9 cellular contexts compared by ENCODE assay signal in genomic region chr5:76582252-76583162, GRCh38. TPM values are rescaled to one million over a fixed set of nuclear protein-coding genes. Genes with fewer than 3 reads are reported as not detected.
DNase-seq lines count a peak whose midpoint lies in the region; ATAC-seq and TF ChIP-seq lines count a peak whose summit lies in the region.
"Had no signal": no experiment of that assay in that cellular context is flagged by ENCODE, and none has a peak within 500 bp of the region (broad histone marks: within the 10 kb centered on the region; RNA-seq: fewer than 3 reads in every experiment).

No MANE protein-coding gene starts in this region.

- intact Hi-C loops in prostate gland (cut with DNase I): loop anchor here (5.0 kb wide), 1 partner anchor 180 kb away; the partner anchor contains the start of gene IQGAP2

- H3K27ac ChIP-seq in prostate gland: no peak overlapping the region

- DNase-seq in stimulated activated CD4-positive, alpha-beta T cell treated with anti-CD3 and anti-CD28 coated beads, Interleukin-15, amount 100 ng/mL, for 24 hours: peak; percentile 47
- no peak for DNase-seq in stimulated activated CD4-positive, alpha-beta T cell treated with anti-CD3 and anti-CD28 coated beads, Interleukin-4, amount 100 ng/mL, for 4 hours
- peak; percentile 46 to 48 for DNase-seq in activated T-cell treated with anti-CD3 and anti-CD28 coated beads, Interleukin-2, amount 50 U/mL, for 72 hours
- peak; percentile 46 for DNase-seq in stimulated activated CD4-positive, alpha-beta T cell treated with anti-CD3 and anti-CD28 coated beads, Interleukin-4, amount 100 ng/mL, for 24 hours
- DNase-seq in COR-L47 (lab: John Stamatoyannopoulos, UW) (no peak), occipital lobe (lab: John Stamatoyannopoulos, UW) (no peak), prostate gland (ENCODE audit: low spot score) (no peak)
- DNase-seq: DND-41 had no signal

- peak overlapping the region; percentile 17 to 60 for H3K4me3 Mint-ChIP-seq in activated T-cell treated with anti-CD3 and anti-CD28 coated beads, Interleukin-2, amount 50 U/mL, for 72 hours

- no peaks in the 10 kb centered on the region for H3K27me3 Mint-ChIP-seq in activated T-cell treated with anti-CD3 and anti-CD28 coated beads, Interleukin-2, amount 50 U/mL, for 72 hours (ENCODE audit: low read depth)

- H3K4me1 Mint-ChIP-seq in activated T-cell treated with anti-CD3 and anti-CD28 coated beads, Interleukin-2, amount 50 U/mL, for 72 hours (ENCODE audit: low read depth): peaks cover 34% of the 10 kb centered on the region

- no peak for TF ChIP-seq POLR2A in prostate gland (IDR thresholded peaks at IDR 0.05)

- no peaks in the 10 kb centered on the region for H3K4me1 ChIP-seq in prostate gland (replicated peaks)

- peak overlapping the region; percentile 59 for H3K27ac Mint-ChIP-seq in activated T-cell treated with anti-CD3 and anti-CD28 coated beads, Interleukin-2, amount 50 U/mL, for 72 hours

- WGBS in prostate gland: 89% methylated on average over 6 of the region's 6 CpGs

- ATAC-seq in HG03139 (IDR thresholded peaks at IDR 0.05; ENCODE audit: unreplicated experiment): peak; percentile 82
- ATAC-seq in activated T-cell treated with anti-CD3 and anti-CD28 coated beads, Interleukin-2, amount 50 U/mL, for 72 hours (replicated peaks in 1 of 2): peak; percentile 90 to 91

- no peaks in the 10 kb centered on the region for H3K36me3 ChIP-seq in prostate gland

- H3K9me3 Mint-ChIP-seq in activated T-cell treated with anti-CD3 and anti-CD28 coated beads, Interleukin-2, amount 50 U/mL, for 72 hours: no peaks in the 10 kb centered on the region

- H3K4me3 ChIP-seq in prostate gland: no peak overlapping the region

- no peaks in the 10 kb centered on the region for H3K9me3 ChIP-seq in prostate gland

- H3K27me3 ChIP-seq in prostate gland (replicated peaks; ENCODE audit: insufficient read depth): no peaks in the 10 kb centered on the region

- peaks cover 1 to 4% of the 10 kb centered on the region in 2 donors for H3K36me3 Mint-ChIP-seq in activated T-cell treated with anti-CD3 and anti-CD28 coated beads, Interleukin-2, amount 50 U/mL, for 72 hours (ENCODE audit: insufficient read depth in 2 of 2)

- no peak for TF ChIP-seq CTCF in prostate gland (IDR thresholded peaks at IDR 0.05)

RNA-seq across cellular contexts. Expression of gene F2RL2, which starts 40.7 kb away (rescaled TPM):
- not detected for total RNA-seq in activated T-cell treated with anti-CD3 and anti-CD28 coated beads, Interleukin-2, amount 50 U/mL, for 72 hours
- 0.31 TPM for total RNA-seq in occipital lobe
- total RNA-seq in prostate gland: not detected

Comparison
In these comparisons a context has a peak if more than half of its experiments do, and no peak if none do; other contexts are left out.
1. DNase-seq: peak in stimulated activated CD4-positive, alpha-beta T cell treated with anti-CD3 and anti-CD28 coated beads, Interleukin-15, amount 100 ng/mL, for 24 hours (single experiment), activated T-cell treated with anti-CD3 and anti-CD28 coated beads, Interleukin-2, amount 50 U/mL, for 72 hours (2 of 2) and stimulated activated CD4-positive, alpha-beta T cell treated with anti-CD3 and anti-CD28 coated beads, Interleukin-4, amount 100 ng/mL, for 24 hours (single experiment); none in stimulated activated CD4-positive, alpha-beta T cell treated with anti-CD3 and anti-CD28 coated beads, Interleukin-4, amount 100 ng/mL, for 4 hours (0 of 2), COR-L47 (single experiment), occipital lobe (single experiment) and prostate gland (single experiment).